8 cellular contexts compared by ENCODE assay signal in the genomic region with DNA sequence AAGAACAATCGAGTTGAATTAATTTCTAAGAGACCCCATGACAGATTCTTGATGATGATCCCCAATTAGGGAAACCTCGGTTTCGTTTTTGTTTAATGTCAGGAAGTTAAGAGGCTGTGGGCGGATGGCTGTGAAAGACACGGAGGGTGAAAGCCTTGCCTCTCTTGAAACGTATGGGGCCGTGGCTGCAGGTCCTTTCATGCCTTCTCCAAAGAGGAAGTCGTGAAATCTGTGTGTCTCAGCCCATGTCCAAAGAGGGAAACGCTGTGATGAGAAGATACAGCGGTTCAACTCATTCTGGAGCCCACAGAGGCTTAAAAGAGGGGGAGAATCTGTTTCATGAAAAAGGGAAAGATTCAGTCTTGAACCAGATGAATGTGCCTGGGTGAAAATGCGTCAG. TPM values are rescaled to one million over a fixed set of nuclear protein-coding genes. Genes with fewer than 3 reads are reported as not detected.
DNase-seq lines count a peak whose midpoint lies in the region; ATAC-seq and TF ChIP-seq lines count a peak whose summit lies in the region.

No MANE protein-coding gene starts in this region.

- no peaks in the 10 kb centered on the region for H3K36me3 ChIP-seq in HAP-1 (replicated peaks)

- no peaks in the 10 kb centered on the region for H3K36me3 Mint-ChIP-seq in progenitor cell of endocrine pancreas (ENCODE audit: insufficient read depth)

- peaks cover 11% of the 10 kb centered on the region for H3K9me3 Mint-ChIP-seq in progenitor cell of endocrine pancreas (ENCODE audit: low read depth)

- H3K27ac Mint-ChIP-seq in progenitor cell of endocrine pancreas, result no peak overlapping the region

- peak; percentile 74 for DNase-seq in activated CD8-positive, alpha-beta memory T cell treated with anti-CD3 and anti-CD28 coated beads for 24 hours
- DNase-seq in mucosa of gallbladder (ENCODE audit: low spot score) (peak; percentile 19), progenitor cell of endocrine pancreas (ENCODE audit: low spot score, unreplicated experiment) (no peak), ecto neural progenitor cell (ENCODE audit: low spot score) (no peak), HAP-1 (ENCODE audit: low spot score in 2 of 2) (no peak)

- in situ Hi-C loops in HAP-1 (cut with MboI; ENCODE audit: low sequenced_read_pairs), result no loop called here

- no peaks in the 10 kb centered on the region for H3K27me3 ChIP-seq in HAP-1 (ENCODE audit: low read depth)

- H3K4me1 Mint-ChIP-seq in progenitor cell of endocrine pancreas (ENCODE audit: low read depth), result no peaks in the 10 kb centered on the region

- no peaks in the 10 kb centered on the region for H3K9me3 ChIP-seq in HAP-1

- H3K4me3 Mint-ChIP-seq in progenitor cell of endocrine pancreas (ENCODE audit: low read depth), result no peak overlapping the region

- ATAC-seq in GM18502 (IDR thresholded peaks at IDR 0.05; ENCODE audit: poor library complexity, unreplicated experiment), result peak; percentile 60
- ATAC-seq in HG03442 (IDR thresholded peaks at IDR 0.05; ENCODE audit: unreplicated experiment), result peak; percentile 56
- ATAC-seq in GM19397 (IDR thresholded peaks at IDR 0.05; ENCODE audit: unreplicated experiment), result no peak

- peaks cover 6% of the 10 kb centered on the region for H3K27me3 Mint-ChIP-seq in progenitor cell of endocrine pancreas

- no peaks in the 10 kb centered on the region for H3K4me1 ChIP-seq in HAP-1

- TF ChIP-seq CTCF in progenitor cell of endocrine pancreas (IDR thresholded peaks at IDR 0.05; ENCODE audit: unreplicated experiment), result no peak

- no peak overlapping the region for H3K4me3 ChIP-seq in HAP-1

RNA-seq across cellular contexts. Expression of gene CARD11, which starts 51.4 kb away (rescaled TPM):
- total RNA-seq in mucosa of gallbladder, result 35.8 TPM
- total RNA-seq in progenitor cell of endocrine pancreas, result 11.0 and 15.8 TPM in 2 replicates

Comparison
In these comparisons a context has a peak if more than half of its experiments do, and no peak if none do; other contexts are left out.
1. DNase-seq: peak in activated CD8-positive, alpha-beta memory T cell treated with anti-CD3 and anti-CD28 coated beads for 24 hours (single experiment) and mucosa of gallbladder (single experiment); none in progenitor cell of endocrine pancreas (single experiment), ecto neural progenitor cell (single experiment) and HAP-1 (0 of 2).